In the genomic region with DNA sequence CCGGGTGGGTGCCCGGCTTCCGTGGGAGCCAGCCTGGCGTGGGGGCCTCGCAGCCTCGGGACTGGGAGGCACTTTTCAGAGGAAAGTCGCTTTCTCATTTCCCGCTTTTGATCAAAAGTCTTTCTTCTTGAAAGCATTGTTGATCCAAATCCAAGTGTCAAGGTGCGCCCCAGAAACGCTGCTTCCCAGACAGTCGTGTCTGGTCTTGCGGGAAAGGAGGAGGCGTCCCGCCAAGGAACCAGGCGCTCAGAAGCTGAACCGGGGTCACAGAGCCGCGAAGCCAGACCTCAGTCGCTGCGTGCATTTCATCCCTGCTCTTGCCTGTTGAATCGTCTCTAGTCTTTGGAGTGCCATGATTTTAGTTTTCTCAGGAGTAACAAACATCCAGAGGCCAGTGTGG, we compare ENCODE assay signal across 2 cellular contexts.
TF ChIP-seq lines count a peak whose summit lies in the region.

No MANE protein-coding gene starts in this region.

TF ChIP-seq in H1, 55 proteins besides CTCF, POLR2A, EP300 and RAD21:
- no peak for TF ChIP-seq CTBP2 (IDR thresholded peaks at IDR 0.05; ENCODE audit: borderline replicate concordance, insufficient read depth, insufficient read length, low read length)
- TF ChIP-seq EZH2 (IDR thresholded peaks at IDR 0.05; ENCODE audit: low read depth, low read length, severe bottlenecking): peak; percentile 38
- TF ChIP-seq E2F6 (IDR thresholded peaks at IDR 0.05): 0 out of 2 replicates have a peak, but pooled peaks have one; percentile 21
- no peak for TF ChIP-seq RFX5 (IDR thresholded peaks at IDR 0.05; ENCODE audit: borderline replicate concordance, low read depth, low read length)
- no peak for TF ChIP-seq SIX5 (IDR thresholded peaks at IDR 0.05; ENCODE audit: low read depth, low read length)

TF ChIP-seq in neural cell, 6 proteins besides CTCF, POLR2A, EP300 and RAD21:
- TF ChIP-seq TAF1 (IDR thresholded peaks at IDR 0.05; ENCODE audit: low read depth): no peak
- no peak for TF ChIP-seq EZH2 (IDR thresholded peaks at IDR 0.05; ENCODE audit: borderline replicate concordance, insufficient read depth, low read length, poor library complexity, severe bottlenecking)
- TF ChIP-seq REST (IDR thresholded peaks at IDR 0.05; ENCODE audit: borderline replicate concordance): no peak
- no peak for TF ChIP-seq POLR2AphosphoS5 (IDR thresholded peaks at IDR 0.05)
- TF ChIP-seq MXI1 (conservative IDR thresholded peaks at IDR 0.05; ENCODE audit: poor library complexity, severe bottlenecking): no peak
- TF ChIP-seq SMC3 (conservative IDR thresholded peaks at IDR 0.05; ENCODE audit: poor library complexity): no peak
